16 cellular contexts compared by ENCODE assay signal in genomic region chr7:20304366-20304765, GRCh38. TPM values are rescaled to one million over a fixed set of nuclear protein-coding genes. Genes with fewer than 3 reads are reported as not detected.
A peak's percentile ranks its signal among the peaks of the same experiment; 100 is the strongest.
DNase-seq lines count a peak whose midpoint lies in the region; ATAC-seq and TF ChIP-seq lines count a peak whose summit lies in the region.
"Had no signal": no experiment of that assay in that cellular context is flagged by ENCODE, and none has a peak within 500 bp of the region (broad histone marks: within the 10 kb centered on the region; RNA-seq: fewer than 3 reads in every experiment).

No MANE protein-coding gene starts in this region.

- no peaks in the 10 kb centered on the region for H3K9me2 ChIP-seq in MM.1S (replicated peaks; ENCODE audit: insufficient read depth, low read length)

- no peak overlapping the region for H3K4me2 ChIP-seq in OCI-LY3 (ENCODE audit: low read length)
- H3K4me2 ChIP-seq in MM.1S (ENCODE audit: low read depth, low read length), result no peak overlapping the region

- no peak for TF ChIP-seq CTCF in OCI-LY3 (IDR thresholded peaks at IDR 0.05; ENCODE audit: low read depth, low read length)
- no peak for TF ChIP-seq CTCF in left lung (IDR thresholded peaks at IDR 0.05)
- no peak for TF ChIP-seq CTCF in brain microvascular endothelial cell (IDR thresholded peaks at IDR 0.05; ENCODE audit: low read depth, low read length, missing control alignments)
- no peak for TF ChIP-seq CTCF in MM.1S (IDR thresholded peaks at IDR 0.05; ENCODE audit: low read length)

- H3K36me3 ChIP-seq in OCI-LY3 (replicated peaks; ENCODE audit: low read depth, low read length) (no peaks in the 10 kb centered on the region), left lung (no peaks in the 10 kb centered on the region), brain microvascular endothelial cell (replicated peaks) (no peaks in the 10 kb centered on the region), MM.1S (replicated peaks; ENCODE audit: insufficient read depth, low read length) (no peaks in the 10 kb centered on the region)
- H3K36me3 ChIP-seq: adrenal gland had no signal

- H3K4me3 ChIP-seq in OCI-LY3 (ENCODE audit: low read length) (no peak overlapping the region), left lung (no peak overlapping the region), brain microvascular endothelial cell (ENCODE audit: low read depth, low read length) (no peak overlapping the region), MM.1S (ENCODE audit: low read length) (no peak overlapping the region)
- H3K4me3 ChIP-seq: adrenal gland had no signal

- peaks cover 9% of the 10 kb centered on the region for H3F3A ChIP-seq in MM.1S (ENCODE audit: insufficient read depth, low read length)

- H3K27me3 ChIP-seq in OCI-LY3 (ENCODE audit: low read depth, low read length) (no peaks in the 10 kb centered on the region), left lung (no peaks in the 10 kb centered on the region), brain microvascular endothelial cell (replicated peaks) (no peaks in the 10 kb centered on the region), MM.1S (replicated peaks; ENCODE audit: insufficient read depth, low read length) (no peaks in the 10 kb centered on the region)
- H3K27me3 ChIP-seq: adrenal gland had no signal

- ATAC-seq in left lung (peak; percentile 93), GM18873 (IDR thresholded peaks at IDR 0.05; ENCODE audit: low FRiP score, unreplicated experiment) (no peak)
- ATAC-seq: sciatic nerve had no signal

- no peak overlapping the region for H2AFZ ChIP-seq in OCI-LY3 (ENCODE audit: low read depth, low read length)
- H2AFZ ChIP-seq in MM.1S (ENCODE audit: low read length), result no peak overlapping the region

- H4K20me1 ChIP-seq in OCI-LY3 (ENCODE audit: insufficient read depth, low read length) (no peaks in the 10 kb centered on the region), MM.1S (ENCODE audit: insufficient read depth, low read length) (no peaks in the 10 kb centered on the region)

- DNase-seq in DMS53 treated with DMSO at 0.1 percent for 48 hours (lab: John Stamatoyannopoulos, UW; ENCODE audit: unreplicated experiment), result peak; percentile 100
- peak; percentile 58 for DNase-seq in NCI-H146 treated with DMSO at 0.1 percent for 48 hours (lab: John Stamatoyannopoulos, UW; ENCODE audit: unreplicated experiment)
- DNase-seq in left lung, result no peak
- DNase-seq in brain microvascular endothelial cell, result no peak
- no peak for DNase-seq in MM.1S
- no peak for DNase-seq in NCI-H1105 treated with DMSO at 0.1 percent for 48 hours (lab: John Stamatoyannopoulos, UW)
- DNase-seq: adrenal gland; cerebellar nuclear complex; foreskin fibroblast; HCEC 1CT; NCI-H1436; NK-92 treated with Interleukin-12 subunit alpha and Interleukin-12 subunit beta, amount 100 ng/mL, for 24 hours; stimulated activated CD4-positive, alpha-beta T cell treated with anti-CD3 and anti-CD28 coated beads, Interleukin-1b, Interleukin-23, amount 100 ng/mL, for 48 hours had no signal

- H3K9ac ChIP-seq in OCI-LY3 (ENCODE audit: low read length), result no peak overlapping the region
- H3K9ac ChIP-seq in MM.1S (ENCODE audit: low read length), result no peak overlapping the region

- no peaks in the 10 kb centered on the region; the same call in 1 of the 2 replicates for H3K9me3 ChIP-seq in OCI-LY3 (ENCODE audit: insufficient read depth, low read length)
- no peaks in the 10 kb centered on the region for H3K9me3 ChIP-seq in left lung
- H3K9me3 ChIP-seq in MM.1S (replicated peaks; ENCODE audit: insufficient read depth, low read length), result no peaks in the 10 kb centered on the region
- H3K9me3 ChIP-seq: adrenal gland had no signal

- intact Hi-C loops in left lung (cut with DNase I), result no loop called here

- in situ Hi-C loops in brain microvascular endothelial cell (cut with HindIII; ENCODE audit: low pct_ligation_motif_present, low sequenced_read_pairs), result loop anchor here (25.0 kb wide), 1 partner anchor 542 kb away; the partner anchor contains the start of gene TMEM196

- H3K79me2 ChIP-seq in OCI-LY3 (ENCODE audit: low read length) (no peaks in the 10 kb centered on the region), MM.1S (ENCODE audit: low read length) (no peaks in the 10 kb centered on the region)

- H3K4me1 ChIP-seq in OCI-LY3 (ENCODE audit: low read length) (peaks cover 74% of the 10 kb centered on the region), left lung (no peaks in the 10 kb centered on the region), MM.1S (ENCODE audit: low read length) (peaks cover 18% of the 10 kb centered on the region)
- H3K4me1 ChIP-seq: adrenal gland had no signal

- H3K27ac ChIP-seq in OCI-LY3 (ENCODE audit: low read length) (peak overlapping the region; percentile 61; the same call in 1 of the 2 replicates), left lung (no peak overlapping the region), brain microvascular endothelial cell (no peak overlapping the region), MM.1S (ENCODE audit: low read length) (no peak overlapping the region)
- H3K27ac ChIP-seq: adrenal gland had no signal

RNA-seq across cellular contexts. Expression of gene ITGB8, which starts 26.3 kb away (rescaled TPM):
- total RNA-seq in left lung, result 10 to 100 TPM; 11.0 to 14.2 TPM

Comparison
In these comparisons a context has a peak if more than half of its experiments do, and no peak if none do; other contexts are left out.
1. DNase-seq: peak in DMS53 treated with DMSO at 0.1 percent for 48 hours (single experiment) and NCI-H146 treated with DMSO at 0.1 percent for 48 hours (single experiment); none in left lung (0 of 2), brain microvascular endothelial cell (single experiment), MM.1S (single experiment) and NCI-H1105 treated with DMSO at 0.1 percent for 48 hours (single experiment).